In genomic region chr3:37952564-37952963, GRCh38 we compare ENCODE assay signal across 37 cellular contexts. TPM values are rescaled to one million over a fixed set of nuclear protein-coding genes. Genes with fewer than 3 reads are reported as not detected.
DNase-seq lines count a peak whose midpoint lies in the region; ATAC-seq and TF ChIP-seq lines count a peak whose summit lies in the region.
"Had no signal": no experiment of that assay in that cellular context is flagged by ENCODE, and none has a peak within 500 bp of the region (broad histone marks: within the 10 kb centered on the region; RNA-seq: fewer than 3 reads in every experiment).

No MANE protein-coding gene starts in this region.

- peaks cover 6% of the 10 kb centered on the region for H3K36me3 ChIP-seq in right atrium auricular region
- peaks cover 18% of the 10 kb centered on the region for H3K36me3 ChIP-seq in MG63

- peak overlapping the region; percentile 27 for H3K27ac Mint-ChIP-seq in chondrocyte (ENCODE audit: unreplicated experiment)
- H3K27ac Mint-ChIP-seq: activated naive CD4-positive, alpha-beta T cell treated with anti-CD3 and anti-CD28 coated beads, Interleukin-2, amount 50 U/mL, for 24 hours; CD4-positive, alpha-beta T cell; HFFc6; progenitor cell of endocrine pancreas; stimulated activated naive B cell treated with anti-CD40 and anti-IgM and Interleukin-4, amounts not matched to agents 10 μg/mL and 1 μg/mL and 100 μg/mL, for 72 hours had no signal

- H3K36me3 Mint-ChIP-seq in chondrocyte (ENCODE audit: low read depth) = peaks cover 8% of the 10 kb centered on the region
- H3K36me3 Mint-ChIP-seq: activated naive CD4-positive, alpha-beta T cell treated with anti-CD3 and anti-CD28 coated beads, Interleukin-2, amount 50 U/mL, for 24 hours; naive thymus-derived CD8-positive, alpha-beta T cell; stimulated activated naive B cell treated with anti-CD40 and anti-IgM and Interleukin-4, amounts not matched to agents 10 μg/mL and 1 μg/mL and 100 μg/mL, for 72 hours had no signal

- peaks cover 5% of the 10 kb centered on the region for H3K9me3 Mint-ChIP-seq in chondrocyte (ENCODE audit: low read depth)
- H3K9me3 Mint-ChIP-seq: activated naive CD4-positive, alpha-beta T cell treated with anti-CD3 and anti-CD28 coated beads, Interleukin-2, amount 50 U/mL, for 24 hours; CD4-positive, alpha-beta T cell; naive thymus-derived CD8-positive, alpha-beta T cell had no signal

- H3K9me3 ChIP-seq in right atrium auricular region (no peaks in the 10 kb centered on the region), MG63 (peaks cover 5% of the 10 kb centered on the region; the same call in 1 of the 2 replicates)
- H3K9me3 ChIP-seq: A549, lower lobe of right lung, suprapubic skin had no signal

- H3K27me3 ChIP-seq in right atrium auricular region = no peaks in the 10 kb centered on the region
- H3K27me3 ChIP-seq in MG63 = no peaks in the 10 kb centered on the region
- H3K27me3 ChIP-seq: heart right ventricle, suprapubic skin had no signal

- no peak for TF ChIP-seq CTCF in chondrocyte (IDR thresholded peaks at IDR 0.05)
- TF ChIP-seq CTCF in right atrium auricular region (IDR thresholded peaks at IDR 0.05) = no peak

- no peaks in the 10 kb centered on the region for H3K27me3 Mint-ChIP-seq in chondrocyte (ENCODE audit: low read depth)
- H3K27me3 Mint-ChIP-seq: activated naive CD4-positive, alpha-beta T cell treated with anti-CD3 and anti-CD28 coated beads, Interleukin-2, amount 50 U/mL, for 24 hours; CD4-positive, alpha-beta T cell; naive thymus-derived CD8-positive, alpha-beta T cell; progenitor cell of endocrine pancreas; stimulated activated naive B cell treated with anti-CD40 and anti-IgM and Interleukin-4, amounts not matched to agents 10 μg/mL and 1 μg/mL and 100 μg/mL, for 72 hours had no signal

- H3K4me3 Mint-ChIP-seq in chondrocyte (ENCODE audit: unreplicated experiment) = no peak overlapping the region
- H3K4me3 Mint-ChIP-seq: activated naive CD4-positive, alpha-beta T cell treated with anti-CD3 and anti-CD28 coated beads, Interleukin-2, amount 50 U/mL, for 24 hours; CD4-positive, alpha-beta T cell; HFFc6; naive thymus-derived CD8-positive, alpha-beta T cell; stimulated activated naive B cell treated with anti-CD40 and anti-IgM and Interleukin-4, amounts not matched to agents 10 μg/mL and 1 μg/mL and 100 μg/mL, for 72 hours had no signal

- ATAC-seq in sciatic nerve = no peak
- ATAC-seq: A549; lower lobe of right lung; naive thymus-derived CD8-positive, alpha-beta T cell; stimulated activated naive B cell treated with anti-CD40 and anti-IgM and Interleukin-4, amounts not matched to agents 10 μg/mL and 1 μg/mL and 100 μg/mL, for 72 hours had no signal

- H3K4me3 ChIP-seq in right atrium auricular region (no peak overlapping the region), MG63 (no peak overlapping the region)
- H3K4me3 ChIP-seq: A549, heart right ventricle, lower lobe of right lung, suprapubic skin had no signal

- intact Hi-C loops in sciatic nerve (cut with DNase I) = no loop called here

- H3K4me1 ChIP-seq in right atrium auricular region = peaks cover 0 to 37% of the 10 kb centered on the region in 2 donors
- H3K4me1 ChIP-seq: A549 had no signal

- DNase-seq in Daoy (ENCODE audit: low read depth) (peak; percentile 21), M059J (ENCODE audit: low read depth) (peak; percentile 27), chondrocyte (ENCODE audit: low spot score) (no peak), kidney tubule cell (ENCODE audit: low spot score) (peak; percentile 62), right atrium auricular region (ENCODE audit: low spot score) (no peak), sciatic nerve (ENCODE audit: low spot score) (no peak), MG63 (no peak)
- no peak for DNase-seq in stimulated activated CD4-positive, alpha-beta T cell treated with anti-CD3 and anti-CD28 coated beads, Interleukin-12 subunit alpha, Interleukin-12 subunit beta, amount 100 ng/mL, for 4 hours
- DNase-seq: activated CD4-positive, alpha-beta T cell treated with anti-CD3 and anti-CD28 coated beads for 48 hours; activated CD8-positive, alpha-beta memory T cell treated with anti-CD3 and anti-CD28 coated beads for 24 hours; activated T-cell treated with anti-CD3 and anti-CD28 coated beads for 4 hours; amniotic stem cell; CD4-positive, alpha-beta T cell; effector CD8-positive, alpha-beta T cell; GOT3; heart right ventricle; HFFc6; KBM-7; kidney glomerular epithelial cell; lower lobe of right lung; MM.1S; naive thymus-derived CD8-positive, alpha-beta T cell; NCI-H2029 treated with DMSO at 0.1 percent for 48 hours; NCI-H2227 treated with DMSO at 0.1 percent for 48 hours; NCI-H526; NK-92 treated with Interleukin-12 subunit alpha and Interleukin-12 subunit beta, amount 100 ng/mL, for 24 hours; nucleus accumbens; SHP77 treated with DMSO at 0.1 percent for 48 hours; stimulated activated CD4-positive, alpha-beta T cell treated with anti-CD3 and anti-CD28 coated beads, Interleukin-15, amount 100 ng/mL, for 24 hours; stimulated activated naive B cell treated with anti-CD40 and anti-IgM and Interleukin-4, amounts not matched to agents 10 μg/mL and 1 μg/mL and 100 μg/mL, for 72 hours; T1000; WERI-Rb-1 had no signal

- H3K27ac ChIP-seq in right atrium auricular region = no peak overlapping the region
- H3K27ac ChIP-seq: A549, epithelial cell of prostate, lower lobe of right lung, suprapubic skin, WERI-Rb-1 had no signal

- H3K4me1 Mint-ChIP-seq in chondrocyte (ENCODE audit: low read depth) = peaks cover 54% of the 10 kb centered on the region

RNA-seq across cellular contexts. Expression of gene VILL, which starts 38.0 kb away (rescaled TPM):
- total RNA-seq in Daoy (2014; rRNA removed; shearing (Covaris generic)) = 2.3 and 5.5 TPM in 2 replicates
- total RNA-seq in M059J (2014; rRNA removed; shearing (Covaris generic)) = 0.05 TPM in 1 of 2 replicates, not detected in the other
- total RNA-seq in chondrocyte = 1.7 to 2.6 TPM (median 1.7 TPM) in 3 replicates
- total RNA-seq in right atrium auricular region = 10 to 100 TPM in 1 of 2 donors, 1 to 10 TPM in 1; 4.2 to 12.2 TPM
- 9.9 TPM for total RNA-seq in sciatic nerve
- total RNA-seq in MG63 (2014; rRNA removed; shearing (Covaris generic); ENCODE audit: low replicate concordance) = 0.15 and 4.4 TPM in 2 replicates

Comparison
In these comparisons a context has a peak if more than half of its experiments do, and no peak if none do; other contexts are left out.
1. DNase-seq: peak in Daoy (single experiment), M059J (single experiment) and kidney tubule cell (single experiment); none in chondrocyte (single experiment), right atrium auricular region (single experiment), stimulated activated CD4-positive, alpha-beta T cell treated with anti-CD3 and anti-CD28 coated beads, Interleukin-12 subunit alpha, Interleukin-12 subunit beta, amount 100 ng/mL, for 4 hours (single experiment), sciatic nerve (single experiment) and MG63 (single experiment).